Comparison of ENCODE assay signal across 2 cellular contexts in the genomic region with DNA sequence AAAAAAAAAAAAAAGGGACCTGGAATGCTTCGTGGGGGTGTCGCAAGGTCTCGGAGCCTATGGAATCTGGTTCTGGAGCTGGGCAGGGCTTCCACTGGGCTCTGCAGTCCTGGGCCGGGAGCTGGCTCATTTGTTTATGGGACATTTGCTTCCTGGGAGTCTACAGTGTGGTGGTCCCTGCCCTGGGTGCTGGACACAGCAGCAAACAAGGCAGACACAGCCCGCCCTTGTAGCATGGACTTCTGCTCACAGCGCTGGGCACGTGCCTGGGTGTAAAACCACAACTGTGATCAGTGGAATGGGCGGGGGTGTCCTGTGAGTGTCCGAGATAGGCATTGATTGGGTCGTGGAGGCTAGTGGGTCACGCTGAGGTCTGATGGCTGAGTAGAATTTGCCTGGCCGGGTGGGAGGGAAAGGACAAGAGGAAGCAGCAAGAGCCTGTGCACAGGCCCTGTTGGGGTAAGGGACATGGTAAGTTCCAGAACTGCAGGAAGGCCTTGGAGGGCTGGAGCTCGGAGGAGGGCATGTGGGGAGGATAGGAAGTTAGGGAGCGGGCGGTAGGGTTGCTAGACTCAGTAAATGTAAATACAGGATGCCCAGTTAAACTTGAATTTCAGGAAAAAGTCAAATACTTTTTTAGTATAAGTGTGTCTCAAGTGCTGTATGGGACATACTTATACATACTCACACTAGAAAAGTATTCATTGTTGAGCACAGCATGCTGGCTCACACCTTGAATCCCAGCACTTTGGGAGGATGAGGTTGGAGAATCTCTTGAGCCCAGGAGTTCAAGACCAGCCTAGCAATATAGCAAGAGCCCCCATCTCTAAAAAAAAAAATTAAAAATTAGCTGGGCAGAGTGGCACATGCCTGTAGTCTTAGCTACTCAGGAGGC.
TF ChIP-seq lines count a peak whose summit lies in the region.

No MANE protein-coding gene starts in this region.

TF ChIP-seq in GM23338, 12 proteins besides CTCF, POLR2A, EP300 and RAD21 (continues in another document):
- TF ChIP-seq CREB1 (CRISPR knock-in tag; IDR thresholded peaks at IDR 0.05; ENCODE audit: low read depth) (no peak), NANOG (IDR thresholded peaks at IDR 0.05; ENCODE audit: borderline replicate concordance) (no peak), EZH2 (IDR thresholded peaks at IDR 0.05; ENCODE audit: low read depth, unreplicated experiment) (no peak), ZNF114 (CRISPR knock-in tag; IDR thresholded peaks at IDR 0.05) (no peak), JUNB (IDR thresholded peaks at IDR 0.05; ENCODE audit: unreplicated experiment) (no peak)
- TF ChIP-seq, protein P1, sequence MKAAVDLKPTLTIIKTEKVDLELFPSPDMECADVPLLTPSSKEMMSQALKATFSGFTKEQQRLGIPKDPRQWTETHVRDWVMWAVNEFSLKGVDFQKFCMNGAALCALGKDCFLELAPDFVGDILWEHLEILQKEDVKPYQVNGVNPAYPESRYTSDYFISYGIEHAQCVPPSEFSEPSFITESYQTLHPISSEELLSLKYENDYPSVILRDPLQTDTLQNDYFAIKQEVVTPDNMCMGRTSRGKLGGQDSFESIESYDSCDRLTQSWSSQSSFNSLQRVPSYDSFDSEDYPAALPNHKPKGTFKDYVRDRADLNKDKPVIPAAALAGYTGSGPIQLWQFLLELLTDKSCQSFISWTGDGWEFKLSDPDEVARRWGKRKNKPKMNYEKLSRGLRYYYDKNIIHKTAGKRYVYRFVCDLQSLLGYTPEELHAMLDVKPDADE (IDR thresholded peaks at IDR 0.05) = no peak
- TF ChIP-seq, protein P2, sequence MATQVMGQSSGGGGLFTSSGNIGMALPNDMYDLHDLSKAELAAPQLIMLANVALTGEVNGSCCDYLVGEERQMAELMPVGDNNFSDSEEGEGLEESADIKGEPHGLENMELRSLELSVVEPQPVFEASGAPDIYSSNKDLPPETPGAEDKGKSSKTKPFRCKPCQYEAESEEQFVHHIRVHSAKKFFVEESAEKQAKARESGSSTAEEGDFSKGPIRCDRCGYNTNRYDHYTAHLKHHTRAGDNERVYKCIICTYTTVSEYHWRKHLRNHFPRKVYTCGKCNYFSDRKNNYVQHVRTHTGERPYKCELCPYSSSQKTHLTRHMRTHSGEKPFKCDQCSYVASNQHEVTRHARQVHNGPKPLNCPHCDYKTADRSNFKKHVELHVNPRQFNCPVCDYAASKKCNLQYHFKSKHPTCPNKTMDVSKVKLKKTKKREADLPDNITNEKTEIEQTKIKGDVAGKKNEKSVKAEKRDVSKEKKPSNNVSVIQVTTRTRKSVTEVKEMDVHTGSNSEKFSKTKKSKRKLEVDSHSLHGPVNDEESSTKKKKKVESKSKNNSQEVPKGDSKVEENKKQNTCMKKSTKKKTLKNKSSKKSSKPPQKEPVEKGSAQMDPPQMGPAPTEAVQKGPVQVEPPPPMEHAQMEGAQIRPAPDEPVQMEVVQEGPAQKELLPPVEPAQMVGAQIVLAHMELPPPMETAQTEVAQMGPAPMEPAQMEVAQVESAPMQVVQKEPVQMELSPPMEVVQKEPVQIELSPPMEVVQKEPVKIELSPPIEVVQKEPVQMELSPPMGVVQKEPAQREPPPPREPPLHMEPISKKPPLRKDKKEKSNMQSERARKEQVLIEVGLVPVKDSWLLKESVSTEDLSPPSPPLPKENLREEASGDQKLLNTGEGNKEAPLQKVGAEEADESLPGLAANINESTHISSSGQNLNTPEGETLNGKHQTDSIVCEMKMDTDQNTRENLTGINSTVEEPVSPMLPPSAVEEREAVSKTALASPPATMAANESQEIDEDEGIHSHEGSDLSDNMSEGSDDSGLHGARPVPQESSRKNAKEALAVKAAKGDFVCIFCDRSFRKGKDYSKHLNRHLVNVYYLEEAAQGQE (IDR thresholded peaks at IDR 0.05; ENCODE audit: unreplicated experiment) = no peak

TF ChIP-seq in K562, 482 proteins besides CTCF, POLR2A, EP300 and RAD21:
- TF ChIP-seq BHLHE40 (IDR thresholded peaks at IDR 0.05; ENCODE audit: low read length) = peak; percentile 54; the same call in 1 of the 2 replicates
- TF ChIP-seq, protein P3, sequence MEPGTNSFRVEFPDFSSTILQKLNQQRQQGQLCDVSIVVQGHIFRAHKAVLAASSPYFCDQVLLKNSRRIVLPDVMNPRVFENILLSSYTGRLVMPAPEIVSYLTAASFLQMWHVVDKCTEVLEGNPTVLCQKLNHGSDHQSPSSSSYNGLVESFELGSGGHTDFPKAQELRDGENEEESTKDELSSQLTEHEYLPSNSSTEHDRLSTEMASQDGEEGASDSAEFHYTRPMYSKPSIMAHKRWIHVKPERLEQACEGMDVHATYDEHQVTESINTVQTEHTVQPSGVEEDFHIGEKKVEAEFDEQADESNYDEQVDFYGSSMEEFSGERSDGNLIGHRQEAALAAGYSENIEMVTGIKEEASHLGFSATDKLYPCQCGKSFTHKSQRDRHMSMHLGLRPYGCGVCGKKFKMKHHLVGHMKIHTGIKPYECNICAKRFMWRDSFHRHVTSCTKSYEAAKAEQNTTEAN (CRISPR knock-in tag; IDR thresholded peaks at IDR 0.05) = no peak
